In the genomic region with DNA sequence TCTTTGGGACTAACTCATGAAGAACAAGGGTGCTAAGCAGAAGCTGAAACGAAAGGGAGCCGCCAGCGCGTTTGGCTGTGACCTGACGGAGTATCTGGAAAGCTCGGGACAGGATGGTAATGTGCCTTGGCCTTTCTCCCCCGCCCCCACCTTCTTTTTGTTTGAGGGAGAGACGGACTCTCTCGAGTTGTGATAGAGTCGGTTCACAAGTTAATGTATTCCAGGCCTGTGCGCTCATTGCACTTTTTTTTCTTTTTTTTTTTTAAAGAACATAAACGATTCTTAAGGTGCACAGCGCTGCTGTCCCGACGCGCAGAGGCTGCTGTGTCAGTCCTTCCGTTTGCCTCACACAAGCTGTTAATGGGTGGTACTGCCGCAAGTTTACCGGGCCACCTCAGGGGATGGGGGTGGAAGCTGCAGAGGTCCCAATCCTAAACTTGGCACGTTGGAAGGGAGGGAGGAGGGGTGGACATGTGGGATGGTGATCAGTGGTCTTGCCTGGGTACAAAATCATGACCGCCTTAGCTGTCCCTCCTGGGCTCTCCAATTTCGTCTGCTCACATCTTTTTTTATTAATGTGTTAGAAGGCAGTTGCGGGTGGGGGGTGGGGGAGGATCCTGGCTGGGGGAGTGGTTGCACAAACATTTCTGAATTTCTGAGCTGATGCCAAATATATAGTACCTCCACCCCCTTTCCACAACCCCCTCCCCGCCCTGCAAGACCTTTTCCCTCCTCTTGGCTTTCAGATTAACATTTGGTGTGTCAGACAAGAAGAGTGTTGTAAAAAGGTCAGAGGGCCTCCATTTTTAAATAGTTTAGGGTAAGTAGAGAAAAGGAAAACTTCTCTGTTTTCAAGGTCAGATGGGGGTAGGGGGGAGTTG, we compare ENCODE assay signal across 8 cellular contexts. TPM values are rescaled to one million over a fixed set of nuclear protein-coding genes. Genes with fewer than 3 reads are reported as not detected.
DNase-seq lines count a peak whose midpoint lies in the region; ATAC-seq and TF ChIP-seq lines count a peak whose summit lies in the region.

No MANE protein-coding gene starts in this region.

- peak overlapping the region; percentile 85 for H3K9ac ChIP-seq in MM.1S (ENCODE audit: low read length)

- H3K27me3 ChIP-seq in MM.1S (replicated peaks; ENCODE audit: insufficient read depth, low read length) (no peaks in the 10 kb centered on the region), stomach (no peaks in the 10 kb centered on the region)

- peaks cover 44% of the 10 kb centered on the region for H3K79me2 ChIP-seq in MM.1S (ENCODE audit: low read length)

- H3K4me1 ChIP-seq in MM.1S (ENCODE audit: low read length) (peaks cover 34% of the 10 kb centered on the region), stomach (peaks cover 7 to 50% (median 24%) of the 10 kb centered on the region in 4 donors)

- peaks cover 64 to 66% of the 10 kb centered on the region in 2 donors for H3K4me1 Mint-ChIP-seq in natural killer cell

- no peaks in the 10 kb centered on the region for H3K36me3 Mint-ChIP-seq in natural killer cell

- intact Hi-C loops in natural killer cell (cut with micrococcal nuclease) (loop anchor here (1.0 to 10.0 kb wide), 4 partner anchors 28 to 800 kb away; a partner anchor contains a TSS), stomach (cut with DNase I; ENCODE audit: low total_unique reads) (no loop called here)

- 7 to 13% (median 10%) methylated on average over 24 of the region's 24 CpGs for WGBS in stomach, 5 donors

- TF ChIP-seq EP300 in stomach (IDR thresholded peaks at IDR 0.05), result no peak

- peak overlapping the region; percentile 83 for H3K4me3 ChIP-seq in MM.1S (ENCODE audit: low read length)
- peak overlapping the region; percentile 75 to 83 (median 78) for H3K4me3 ChIP-seq in stomach

- H3K27me3 Mint-ChIP-seq in natural killer cell (ENCODE audit: low read depth in 2 of 2), result peaks cover 9 to 12% of the 10 kb centered on the region in 2 donors

- peaks cover 36% of the 10 kb centered on the region for H3F3A ChIP-seq in MM.1S (ENCODE audit: insufficient read depth, low read length)

- peak; percentile 25 to 47 (median 39) for ATAC-seq in natural killer cell

- H3K4me2 ChIP-seq in MM.1S (ENCODE audit: low read depth, low read length), result peak overlapping the region; percentile 94

- no peaks in the 10 kb centered on the region for H4K20me1 ChIP-seq in MM.1S (ENCODE audit: insufficient read depth, low read length)

- H3K9me3 Mint-ChIP-seq in natural killer cell, result no peaks in the 10 kb centered on the region

- peak overlapping the region; percentile 96 for H3K27ac ChIP-seq in MM.1S (ENCODE audit: low read length)
- peak overlapping the region; percentile 80 to 94 (median 88) for H3K27ac ChIP-seq in stomach

- TF ChIP-seq POLR2A in erythroblast (IDR thresholded peaks at IDR 0.05; ENCODE audit: low read length), result no peak
- no peak for TF ChIP-seq POLR2A in stomach (IDR thresholded peaks at IDR 0.05)

- TF ChIP-seq CTCF in GM10266 (IDR thresholded peaks at IDR 0.05; ENCODE audit: control insufficient read depth, insufficient read depth, low read depth, missing control alignments) (no peak), MM.1S (IDR thresholded peaks at IDR 0.05; ENCODE audit: low read length) (no peak), natural killer cell (IDR thresholded peaks at IDR 0.05) (no peak), stomach (IDR thresholded peaks at IDR 0.05) (no peak)

- H3K36me3 ChIP-seq in MM.1S (replicated peaks; ENCODE audit: insufficient read depth, low read length) (no peaks in the 10 kb centered on the region), stomach (no peaks in the 10 kb centered on the region)

- peak overlapping the region; percentile 76 for H2AFZ ChIP-seq in MM.1S (ENCODE audit: low read length)

- H3K9me2 ChIP-seq in MM.1S (replicated peaks; ENCODE audit: insufficient read depth, low read length), result no peaks in the 10 kb centered on the region

- H3K4me3 Mint-ChIP-seq in natural killer cell, result peak overlapping the region; percentile 95

- H3K27ac Mint-ChIP-seq in natural killer cell, result peak overlapping the region; percentile 95 to 97

- DNase-seq in GM10266 (ENCODE audit: extremely low spot score) (peak; percentile 37), H4 (ENCODE audit: low spot score) (peak; percentile 60), MM.1S (peak; percentile 67), erythroblast (lab: John Stamatoyannopoulos, UW) (peak; percentile 37 to 49), natural killer cell (peak; percentile 37), stomach (no peak), cerebellar cortex (ENCODE audit: low spot score) (no peak)
- DNase-seq in activated CD8-positive, alpha-beta memory T cell treated with anti-CD3 and anti-CD28 coated beads for 4 hours (ENCODE audit: low read depth in 2 of 2), result peak; percentile 36 to 51

- H3K9me3 ChIP-seq in MM.1S (replicated peaks; ENCODE audit: insufficient read depth, low read length) (no peaks in the 10 kb centered on the region), stomach (no peaks in the 10 kb centered on the region)

RNA-seq across cellular contexts. Expression of a gene that starts 0.9 kb away (rescaled TPM):
- total RNA-seq in H4 (2014; rRNA removed; shearing (Covaris generic)), result 4.5 and 6.9 TPM in 2 replicates
- total RNA-seq in natural killer cell, result 1 to 10 TPM; 4.1 to 8.4 (median 8.4) TPM
- total RNA-seq in stomach, result 100 to 1,000 TPM in 1 of 5 donors, 10 to 100 TPM in 2, 1 to 10 TPM in 2; 2.9 to 275 (median 14.1) TPM
- polyA plus RNA-seq in stomach, result 1 to 10 TPM; 1.2 to 2.6 (median 2.1) TPM

RNA-seq across cellular contexts. Expression of a gene that starts 54.5 kb away (rescaled TPM):
- total RNA-seq in H4 (2014; rRNA removed; shearing (Covaris generic)), result 25.3 and 30.5 TPM in 2 replicates
- total RNA-seq in natural killer cell (10 to 100 TPM; 35.1 to 54.1 (median 48.8) TPM), stomach (10 to 100 TPM in 3 of 5 donors, 1 to 10 TPM in 2; 5.5 to 39.7 (median 16.1) TPM)
- 10 to 100 TPM; 12.0 to 14.6 (median 13.3) TPM for polyA plus RNA-seq in stomach

Comparison
In these comparisons a context has a peak if more than half of its experiments do, and no peak if none do; other contexts are left out.
1. DNase-seq: peak in GM10266 (single experiment), H4 (single experiment), MM.1S (single experiment), activated CD8-positive, alpha-beta memory T cell treated with anti-CD3 and anti-CD28 coated beads for 4 hours (2 of 2), erythroblast (2 of 2) and natural killer cell (single experiment); none in stomach (single experiment) and cerebellar cortex (single experiment).